In the genomic region with DNA sequence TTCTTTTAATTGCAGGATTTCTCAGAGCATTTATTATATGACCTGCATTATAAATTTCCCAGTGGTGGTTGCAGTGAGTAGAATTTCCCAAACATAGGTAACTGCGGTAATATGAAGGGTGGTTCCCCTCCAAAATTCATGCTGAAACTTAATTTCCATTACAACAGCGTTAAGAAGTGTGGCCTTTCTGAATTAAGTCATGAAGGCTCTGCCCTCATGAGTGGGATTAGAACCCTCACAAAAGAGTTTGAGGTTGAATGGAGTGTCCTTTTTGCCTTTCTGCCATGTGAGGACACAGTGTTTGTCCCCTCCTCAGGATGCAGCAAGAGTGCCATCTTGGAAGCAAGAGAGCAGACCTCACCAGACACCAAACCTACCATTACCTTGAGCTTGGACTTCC, we compare ENCODE assay signal across 21 cellular contexts.
A peak's percentile ranks its signal among the peaks of the same experiment; 100 is the strongest.
DNase-seq lines count a peak whose midpoint lies in the region; ATAC-seq, FAIRE-seq and TF ChIP-seq lines count a peak whose summit lies in the region.
"Had no signal": no experiment of that assay in that cellular context is flagged by ENCODE, and none has a peak within 500 bp of the region (broad histone marks: within the 10 kb centered on the region; RNA-seq: fewer than 3 reads in every experiment).

No MANE protein-coding gene starts in this region.

- no peak for TF ChIP-seq EP300 in A549 (IDR thresholded peaks at IDR 0.05)

- H3K27ac Mint-ChIP-seq in activated CD4-positive, alpha-beta T cell treated with anti-CD3 and anti-CD28 coated beads for 36 hours = no peak overlapping the region
- H3K27ac Mint-ChIP-seq in activated T-helper 1 cell treated with anti-CD3 and anti-CD28 coated beads, Interleukin-12 subunit alpha, Interleukin-12 subunit beta, Interleukin-2, Interleukin-4 antibody, amounts not matched to agents 30 ng/mL and 10 ng/mL and 1 ng/mL, durations not matched to agents 14 hours and 24 hours and 36 hours = peak overlapping the region; percentile 37
- no peak overlapping the region for H3K27ac Mint-ChIP-seq in stimulated activated memory B cell treated with anti-CD40 and anti-IgM and Interleukin-4, amounts not matched to agents 10 μg/mL and 1 μg/mL and 100 μg/mL, for 72 hours

- TF ChIP-seq CTCF in A549 (IDR thresholded peaks at IDR 0.05) (no peak), lower leg skin (IDR thresholded peaks at IDR 0.05) (no peak)

- WGBS in A549 (ENCODE audit: missing lambda C conversion rate) = 94% methylated on average over 2 of the region's 2 CpGs
- WGBS in lower leg skin, 2 donors = 79 to 88% methylated on average over 2 of the region's 2 CpGs

- H3K27me3 Mint-ChIP-seq in activated CD4-positive, alpha-beta T cell treated with anti-CD3 and anti-CD28 coated beads for 36 hours = no peaks in the 10 kb centered on the region
- H3K27me3 Mint-ChIP-seq in activated T-helper 1 cell treated with anti-CD3 and anti-CD28 coated beads, Interleukin-12 subunit alpha, Interleukin-12 subunit beta, Interleukin-2, Interleukin-4 antibody, amounts not matched to agents 30 ng/mL and 10 ng/mL and 1 ng/mL, durations not matched to agents 14 hours and 24 hours and 36 hours (ENCODE audit: insufficient read depth) = no peaks in the 10 kb centered on the region
- peaks cover 37% of the 10 kb centered on the region for H3K27me3 Mint-ChIP-seq in stimulated activated memory B cell treated with anti-CD40 and anti-IgM and Interleukin-4, amounts not matched to agents 10 μg/mL and 1 μg/mL and 100 μg/mL, for 72 hours

- H3K4me1 ChIP-seq in A549 = peaks cover 11% of the 10 kb centered on the region; the same call in 1 of the 3 replicates
- H3K4me1 ChIP-seq: BE2C had no signal

- H3K4me3 ChIP-seq in A549 (no peak overlapping the region), lower leg skin (ENCODE audit: low read depth, poor library complexity, severe bottlenecking) (no peak overlapping the region)
- H3K4me3 ChIP-seq: PC-9 had no signal

- no peak for DNase-seq in activated CD4-positive, alpha-beta T cell treated with anti-CD3 and anti-CD28 coated beads for 36 hours
- DNase-seq in activated CD4-positive, alpha-beta T cell treated with anti-CD3 and anti-CD28 coated beads for 48 hours = no peak
- DNase-seq in A549 (ENCODE audit: low read depth in 1 of 2, low spot score in 1 of 2) (no peak), lower leg skin (ENCODE audit: low spot score in 2 of 2) (no peak), NK-92 (lab: John Stamatoyannopoulos, UW; ENCODE audit: unreplicated experiment) (no peak), HPDE6-E6E7 (ENCODE audit: extremely low spot score) (no peak)
- no peak for DNase-seq in activated T-helper 1 cell treated with anti-CD3 and anti-CD28 coated beads, Interleukin-12 subunit alpha, Interleukin-12 subunit beta, Interleukin-2, Interleukin-4 antibody, amounts not matched to agents 30 ng/mL and 10 ng/mL and 1 ng/mL, durations not matched to agents 14 hours and 24 hours and 36 hours (ENCODE audit: low spot score)
- DNase-seq: BE2C, GDM1, KG1, NCI-H1092, NCI-H1436, NCI-H187 treated with DMSO at 0.1 percent for 48 hours, NCI-H2107, NCI-H446 treated with DMSO at 0.1 percent for 48 hours, NCI-H526 treated with DMSO at 0.1 percent for 48 hours, PC-9, RPMI8226, SHP77 had no signal

- no peaks in the 10 kb centered on the region for H3K9me3 Mint-ChIP-seq in activated CD4-positive, alpha-beta T cell treated with anti-CD3 and anti-CD28 coated beads for 36 hours (ENCODE audit: low read depth)
- H3K9me3 Mint-ChIP-seq in activated T-helper 1 cell treated with anti-CD3 and anti-CD28 coated beads, Interleukin-12 subunit alpha, Interleukin-12 subunit beta, Interleukin-2, Interleukin-4 antibody, amounts not matched to agents 30 ng/mL and 10 ng/mL and 1 ng/mL, durations not matched to agents 14 hours and 24 hours and 36 hours = peaks cover 46% of the 10 kb centered on the region
- H3K9me3 Mint-ChIP-seq in stimulated activated memory B cell treated with anti-CD40 and anti-IgM and Interleukin-4, amounts not matched to agents 10 μg/mL and 1 μg/mL and 100 μg/mL, for 72 hours = peaks cover 5% of the 10 kb centered on the region

- H3K4me1 Mint-ChIP-seq in activated CD4-positive, alpha-beta T cell treated with anti-CD3 and anti-CD28 coated beads for 36 hours = peaks cover 6% of the 10 kb centered on the region
- H3K4me1 Mint-ChIP-seq in activated T-helper 1 cell treated with anti-CD3 and anti-CD28 coated beads, Interleukin-12 subunit alpha, Interleukin-12 subunit beta, Interleukin-2, Interleukin-4 antibody, amounts not matched to agents 30 ng/mL and 10 ng/mL and 1 ng/mL, durations not matched to agents 14 hours and 24 hours and 36 hours (ENCODE audit: low read depth) = peaks cover 38% of the 10 kb centered on the region
- no peaks in the 10 kb centered on the region for H3K4me1 Mint-ChIP-seq in stimulated activated memory B cell treated with anti-CD40 and anti-IgM and Interleukin-4, amounts not matched to agents 10 μg/mL and 1 μg/mL and 100 μg/mL, for 72 hours

- no peak for FAIRE-seq in A549 (lab: Jason Lieb, UNC)
- FAIRE-seq: D721Med had no signal

- no peaks in the 10 kb centered on the region for H3K36me3 Mint-ChIP-seq in activated CD4-positive, alpha-beta T cell treated with anti-CD3 and anti-CD28 coated beads for 36 hours (ENCODE audit: low read depth)
- peaks cover 39% of the 10 kb centered on the region for H3K36me3 Mint-ChIP-seq in activated T-helper 1 cell treated with anti-CD3 and anti-CD28 coated beads, Interleukin-12 subunit alpha, Interleukin-12 subunit beta, Interleukin-2, Interleukin-4 antibody, amounts not matched to agents 30 ng/mL and 10 ng/mL and 1 ng/mL, durations not matched to agents 14 hours and 24 hours and 36 hours (ENCODE audit: low read depth)
- no peaks in the 10 kb centered on the region for H3K36me3 Mint-ChIP-seq in stimulated activated memory B cell treated with anti-CD40 and anti-IgM and Interleukin-4, amounts not matched to agents 10 μg/mL and 1 μg/mL and 100 μg/mL, for 72 hours

- intact Hi-C loops in activated CD4-positive, alpha-beta T cell treated with anti-CD3 and anti-CD28 coated beads for 36 hours (cut with DNase I, micrococcal nuclease) = no loop called here
- intact Hi-C loops in activated T-helper 1 cell treated with anti-CD3 and anti-CD28 coated beads, Interleukin-12 subunit alpha, Interleukin-12 subunit beta, Interleukin-2, Interleukin-4 antibody, amounts not matched to agents 30 ng/mL and 10 ng/mL and 1 ng/mL, durations not matched to agents 14 hours and 24 hours and 36 hours (cut with micrococcal nuclease) = no loop called here
- intact Hi-C loops in lower leg skin (cut with DNase I; ENCODE audit: low total_unique reads) = no loop called here

- no peak overlapping the region for H3K4me3 Mint-ChIP-seq in activated CD4-positive, alpha-beta T cell treated with anti-CD3 and anti-CD28 coated beads for 36 hours
- H3K4me3 Mint-ChIP-seq in activated T-helper 1 cell treated with anti-CD3 and anti-CD28 coated beads, Interleukin-12 subunit alpha, Interleukin-12 subunit beta, Interleukin-2, Interleukin-4 antibody, amounts not matched to agents 30 ng/mL and 10 ng/mL and 1 ng/mL, durations not matched to agents 14 hours and 24 hours and 36 hours = no peak overlapping the region
- H3K4me3 Mint-ChIP-seq in stimulated activated memory B cell treated with anti-CD40 and anti-IgM and Interleukin-4, amounts not matched to agents 10 μg/mL and 1 μg/mL and 100 μg/mL, for 72 hours = no peak overlapping the region

- TF ChIP-seq RAD21 in A549 (conservative IDR thresholded peaks at IDR 0.05 in 1 of 2, IDR thresholded peaks at IDR 0.05 in 1 of 2) = no peak

- H3K27ac ChIP-seq in A549 = peak overlapping the region; percentile 47 to 56; a peak in 4 of 6 replicates
- H3K27ac ChIP-seq: PC-9 had no signal

- H3K4me2 ChIP-seq in A549 = no peak overlapping the region
- H3K4me2 ChIP-seq: PC-9 had no signal

- TF ChIP-seq POLR2A in A549 (IDR thresholded peaks at IDR 0.05; ENCODE audit: low read length) (no peak), lower leg skin (IDR thresholded peaks at IDR 0.05) (no peak)

- CTCF ChIA-PET in activated CD4-positive, alpha-beta T cell treated with anti-CD3 and anti-CD28 coated beads for 36 hours (lab: Charles Lee) = no interaction called here
- CTCF ChIA-PET in A549 (lab: Yijun Ruan, JAX) = no interaction called here

- POLR2A ChIA-PET in activated CD4-positive, alpha-beta T cell treated with anti-CD3 and anti-CD28 coated beads for 36 hours (lab: Charles Lee) = no interaction called here
- POLR2A ChIA-PET in A549 (lab: Yijun Ruan, JAX) = no interaction called here

- peak; percentile 69 for ATAC-seq in activated CD4-positive, alpha-beta T cell treated with anti-CD3 and anti-CD28 coated beads for 36 hours
- ATAC-seq in A549 = no peak
- ATAC-seq in stimulated activated memory B cell treated with anti-CD40 and anti-IgM and Interleukin-4, amounts not matched to agents 10 μg/mL and 1 μg/mL and 100 μg/mL, for 72 hours = peak; percentile 20

- peaks cover 8% of the 10 kb centered on the region; the same call in 2 of the 3 replicates for H3K9me3 ChIP-seq in A549
- H3K9me3 ChIP-seq: BE2C had no signal

TF ChIP-seq in A549, 52 proteins besides CTCF, POLR2A, EP300 and RAD21:
- TF ChIP-seq BHLHE40 (IDR thresholded peaks at IDR 0.05; ENCODE audit: low read depth, low read length) (no peak), GATA3 (IDR thresholded peaks at IDR 0.05; ENCODE audit: borderline replicate concordance) (no peak)
TF ChIP-seq in A549: peak in this region for 0.

Comparison
In these comparisons a context has a peak if more than half of its experiments do, and no peak if none do; other contexts are left out.
1. ATAC-seq: peak in activated CD4-positive, alpha-beta T cell treated with anti-CD3 and anti-CD28 coated beads for 36 hours (single experiment) and stimulated activated memory B cell treated with anti-CD40 and anti-IgM and Interleukin-4, amounts not matched to agents 10 μg/mL and 1 μg/mL and 100 μg/mL, for 72 hours (single experiment); none in A549 (0 of 2).